ENCODE assay signal across 16 cellular contexts in genomic region chr2:26632624-26633185, GRCh38. TPM values are rescaled to one million over a fixed set of nuclear protein-coding genes. Genes with fewer than 3 reads are reported as not detected.
A peak's percentile ranks its signal among the peaks of the same experiment; 100 is the strongest.
DNase-seq lines count a peak whose midpoint lies in the region; ATAC-seq and TF ChIP-seq lines count a peak whose summit lies in the region.
"Had no signal": no experiment of that assay in that cellular context is flagged by ENCODE, and none has a peak within 500 bp of the region (broad histone marks: within the 10 kb centered on the region; RNA-seq: fewer than 3 reads in every experiment).

No MANE protein-coding gene starts in this region.

- no peak overlapping the region for H3K4me2 ChIP-seq in neuronal stem cell (ENCODE audit: insufficient read depth, low read length, poor library complexity, severe bottlenecking)

- H3K23ac ChIP-seq in neuronal stem cell (ENCODE audit: low read depth, low read length, poor library complexity): no peak overlapping the region

- no peaks in the 10 kb centered on the region for H3K79me1 ChIP-seq in neuronal stem cell (ENCODE audit: low read depth, low read length)

- TF ChIP-seq CTCF in chondrocyte (IDR thresholded peaks at IDR 0.05): no peak
- TF ChIP-seq CTCF in upper lobe of right lung (IDR thresholded peaks at IDR 0.05): no peak

- H3K4me3 Mint-ChIP-seq in chondrocyte (ENCODE audit: unreplicated experiment): no peak overlapping the region
- H3K4me3 Mint-ChIP-seq: CD4-positive, alpha-beta T cell; H9 had no signal

- no peak overlapping the region for H3K14ac ChIP-seq in neuronal stem cell (ENCODE audit: low read length)

- peaks cover 2% of the 10 kb centered on the region for H3K36me3 Mint-ChIP-seq in chondrocyte (ENCODE audit: low read depth)

- peaks cover 7 to 10% of the 10 kb centered on the region in 2 donors for H3K4me1 ChIP-seq in neuronal stem cell (ENCODE audit: control insufficient read depth in 2 of 2, insufficient read depth in 1 of 2, low read depth in 1 of 2, low read length in 2 of 2)
- H3K4me1 ChIP-seq in upper lobe of right lung: no peaks in the 10 kb centered on the region

- H2AFZ ChIP-seq in neuronal stem cell (ENCODE audit: low read length): no peak overlapping the region

- H3K9me3 ChIP-seq in neuronal stem cell (replicated peaks in 1 of 2; ENCODE audit: control insufficient read depth in 2 of 2, insufficient read depth in 1 of 2, low read depth in 1 of 2, low read length in 2 of 2): no peaks in the 10 kb centered on the region
- H3K9me3 ChIP-seq in upper lobe of right lung: no peaks in the 10 kb centered on the region
- H3K9me3 ChIP-seq: Caco-2 had no signal

- ATAC-seq in upper lobe of right lung: no peak

- peaks cover 14% of the 10 kb centered on the region for H3K4me1 Mint-ChIP-seq in chondrocyte (ENCODE audit: low read depth)

- H3K36me3 ChIP-seq in neuronal stem cell (replicated peaks in 1 of 2; ENCODE audit: control insufficient read depth in 2 of 2, insufficient read depth in 2 of 2, low read length in 2 of 2): no peaks in the 10 kb centered on the region
- no peaks in the 10 kb centered on the region for H3K36me3 ChIP-seq in upper lobe of right lung

- intact Hi-C loops in upper lobe of right lung (cut with DNase I): no loop called here

- no peaks in the 10 kb centered on the region for H3K9me3 Mint-ChIP-seq in chondrocyte (ENCODE audit: low read depth)
- H3K9me3 Mint-ChIP-seq: CD4-positive, alpha-beta T cell; H9 had no signal

- H4K8ac ChIP-seq in neuronal stem cell (ENCODE audit: low read depth, low read length): no peak overlapping the region

- H3K27me3 ChIP-seq in neuronal stem cell (ENCODE audit: control insufficient read depth in 3 of 3, insufficient read depth in 3 of 3, low read depth in 1 of 3, low read length in 3 of 3) (peaks cover 0 to 31% (median 0%) of the 10 kb centered on the region in 3 experiments), upper lobe of right lung (no peaks in the 10 kb centered on the region)

- H2AK5ac ChIP-seq in neuronal stem cell (ENCODE audit: low read depth, low read length): no peak overlapping the region

- DNase-seq in OCI-M1 (lab: John Stamatoyannopoulos, UW): peak; percentile 61
- peak; percentile 30 for DNase-seq in chondrocyte (ENCODE audit: low spot score)
- no peak for DNase-seq in neuronal stem cell (ENCODE audit: low spot score)
- peak; percentile 42 for DNase-seq in upper lobe of right lung
- DNase-seq in NCI-H146 (lab: John Stamatoyannopoulos, UW): no peak
- DNase-seq in activated CD4-positive, CD25-positive, alpha-beta regulatory T cell treated with anti-CD3 and anti-CD28 coated beads, Interleukin-2, amount 50 U/mL, for 72 hours: no peak
- DNase-seq in dermis blood vessel endothelial cell: no peak
- DNase-seq: AML-193; Caco-2; CD4-positive, alpha-beta T cell; H9 had no signal

- no peak overlapping the region for H3K27ac Mint-ChIP-seq in chondrocyte (ENCODE audit: unreplicated experiment)
- H3K27ac Mint-ChIP-seq: CD4-positive, alpha-beta T cell; H9 had no signal

- no peak overlapping the region for H2BK5ac ChIP-seq in neuronal stem cell (ENCODE audit: low read length)

- H2BK15ac ChIP-seq in neuronal stem cell (ENCODE audit: low read length): peak overlapping the region; percentile 39

- H3K27ac ChIP-seq in neuronal stem cell (replicated peaks; ENCODE audit: low read length): no peak overlapping the region
- no peak overlapping the region for H3K27ac ChIP-seq in upper lobe of right lung
- H3K27ac ChIP-seq: C4-2B, HL-60 had no signal

- no peak overlapping the region for H4K91ac ChIP-seq in neuronal stem cell (ENCODE audit: low read depth, low read length, poor library complexity)

- H3K9ac ChIP-seq in neuronal stem cell (ENCODE audit: low read depth, low read length, poor library complexity): no peak overlapping the region

- peaks cover 8% of the 10 kb centered on the region for H3K27me3 Mint-ChIP-seq in chondrocyte (ENCODE audit: low read depth)
- H3K27me3 Mint-ChIP-seq: CD4-positive, alpha-beta T cell had no signal

- no CpG with 5 or more reads among the region's 14 CpGs for WGBS in neuronal stem cell (ENCODE audit: extremely low coverage in 2 of 2, insufficient read length in 2 of 2, insufficient replicate concordance in 1 of 2), 2 donors

- no peak overlapping the region for H3K4ac ChIP-seq in neuronal stem cell (ENCODE audit: low read length)

- no peak overlapping the region for H2BK120ac ChIP-seq in neuronal stem cell (ENCODE audit: low read depth, low read length)

- H3K4me3 ChIP-seq in neuronal stem cell (ENCODE audit: low read length in 2 of 2) (no peak overlapping the region), upper lobe of right lung (no peak overlapping the region)

- no peak overlapping the region for H2BK12ac ChIP-seq in neuronal stem cell (ENCODE audit: low read length)

- no peak overlapping the region for H3K18ac ChIP-seq in neuronal stem cell (ENCODE audit: low read length)

RNA-seq across cellular contexts. Expression of gene CIB4, which starts 8.5 kb away (rescaled TPM):
- total RNA-seq in chondrocyte (not detected in 3 replicates), upper lobe of right lung (not detected), dermis blood vessel endothelial cell (not detected in 2 replicates)
- polyA plus RNA-seq in neuronal stem cell (2013, experiment 1 of 2): not detected
- not detected for polyA plus RNA-seq in neuronal stem cell (2013, experiment 2 of 2)
- total RNA-seq: Caco-2; CD4-positive, alpha-beta T cell; H1; H9; HT1080 had no signal
- polyA plus RNA-seq: BJ, H1 had no signal

RNA-seq across cellular contexts. Expression of gene KCNK3, which starts 59.8 kb away (rescaled TPM):
- total RNA-seq in chondrocyte: 0.77 to 2.9 TPM (median 2.8 TPM) in 3 replicates
- 0.03 TPM for polyA plus RNA-seq in neuronal stem cell (2013, experiment 1 of 2)
- polyA plus RNA-seq in neuronal stem cell (2013, experiment 2 of 2): 0.01 TPM
- total RNA-seq in upper lobe of right lung: 25.4 TPM
- under 0.01 and 0.05 TPM in 2 replicates for total RNA-seq in dermis blood vessel endothelial cell
- total RNA-seq: CD4-positive, alpha-beta T cell; HT1080 had no signal

Comparison
In these comparisons a context has a peak if more than half of its experiments do, and no peak if none do; other contexts are left out.
1. DNase-seq: peak in OCI-M1 (single experiment), chondrocyte (single experiment) and upper lobe of right lung (single experiment); none in neuronal stem cell (single experiment), NCI-H146 (single experiment), activated CD4-positive, CD25-positive, alpha-beta regulatory T cell treated with anti-CD3 and anti-CD28 coated beads, Interleukin-2, amount 50 U/mL, for 72 hours (single experiment) and dermis blood vessel endothelial cell (single experiment).